In genomic region chr4:1043162-1043561, GRCh38 we compare ENCODE assay signal across 1 cellular context.
TF ChIP-seq lines count a peak whose summit lies in the region.

No MANE protein-coding gene starts in this region.

TF ChIP-seq in SK-N-SH treated with all-trans-retinoic acid at 6 μM for 48 hours, 23 proteins besides CTCF, POLR2A, EP300 and RAD21:
- no peak for TF ChIP-seq POU6F1 (CRISPR knock-in tag; IDR thresholded peaks at IDR 0.05; ENCODE audit: borderline replicate concordance, low read depth)
- TF ChIP-seq PPARA (CRISPR knock-in tag; IDR thresholded peaks at IDR 0.05; ENCODE audit: borderline replicate concordance) = no peak
- TF ChIP-seq ZFP30 (CRISPR knock-in tag; IDR thresholded peaks at IDR 0.05) = no peak
- no peak for TF ChIP-seq TSHZ2 (CRISPR knock-in tag; IDR thresholded peaks at IDR 0.05)
- TF ChIP-seq ZNF8 (CRISPR knock-in tag; IDR thresholded peaks at IDR 0.05) = no peak
- no peak for TF ChIP-seq OSR1 (CRISPR knock-in tag; IDR thresholded peaks at IDR 0.05)
- TF ChIP-seq GLIS3 (CRISPR knock-in tag; IDR thresholded peaks at IDR 0.05) = no peak
- no peak for TF ChIP-seq TCF4 (CRISPR knock-in tag; IDR thresholded peaks at IDR 0.05; ENCODE audit: borderline replicate concordance)
- TF ChIP-seq BACH2 (CRISPR knock-in tag; IDR thresholded peaks at IDR 0.05; ENCODE audit: borderline replicate concordance) = no peak
- TF ChIP-seq ESRRG (CRISPR knock-in tag; IDR thresholded peaks at IDR 0.05) = no peak
- no peak for TF ChIP-seq TOX (CRISPR knock-in tag; IDR thresholded peaks at IDR 0.05; ENCODE audit: borderline replicate concordance)
- no peak for TF ChIP-seq ZC3H10 (CRISPR knock-in tag; IDR thresholded peaks at IDR 0.05)
- no peak for TF ChIP-seq ZFP3 (CRISPR knock-in tag; IDR thresholded peaks at IDR 0.05)
